26 cellular contexts compared by ENCODE assay signal in the genomic region with DNA sequence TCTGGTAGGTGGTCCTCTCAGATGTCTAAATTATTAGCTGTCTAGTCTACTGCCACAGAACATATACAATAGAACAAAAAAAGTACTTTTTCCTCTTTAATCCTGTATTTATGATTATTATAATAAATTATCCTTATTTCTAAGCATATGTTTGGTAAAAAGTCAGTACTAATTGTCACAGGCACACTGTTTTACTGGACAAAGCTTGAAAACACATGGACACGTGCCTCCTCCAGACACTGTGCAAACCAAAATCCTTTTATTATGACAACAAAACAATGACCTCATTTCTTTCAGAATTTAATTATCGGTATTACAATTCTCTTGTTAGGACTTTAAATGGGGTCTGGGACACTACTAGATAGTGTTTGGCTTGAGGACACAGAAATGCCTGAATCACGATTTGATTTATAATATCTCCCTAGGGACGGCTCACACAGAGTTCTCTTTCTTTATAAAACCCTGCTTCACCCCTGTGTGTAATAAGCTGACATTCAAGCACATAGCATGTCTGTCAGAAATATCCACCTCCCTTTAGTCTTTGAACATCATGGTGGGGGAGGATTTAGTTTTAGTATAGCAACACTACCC.
DNase-seq lines count a peak whose midpoint lies in the region; ATAC-seq and TF ChIP-seq lines count a peak whose summit lies in the region.
"Had no signal": no experiment of that assay in that cellular context is flagged by ENCODE, and none has a peak within 500 bp of the region (broad histone marks: within the 10 kb centered on the region; RNA-seq: fewer than 3 reads in every experiment).

No MANE protein-coding gene starts in this region.

- no peak overlapping the region for H2BK12ac ChIP-seq in mesenchymal stem cell (ENCODE audit: low read length in 2 of 2)

- H2AFZ ChIP-seq in Loucy (ENCODE audit: low read length) (no peak overlapping the region), mesenchymal stem cell (ENCODE audit: low read depth, low read length) (no peak overlapping the region)

- H3F3A ChIP-seq in Loucy (ENCODE audit: low read depth) = peaks cover 4% of the 10 kb centered on the region; the same call in 1 of the 2 replicates

- no peak overlapping the region for H3K4ac ChIP-seq in mesenchymal stem cell (ENCODE audit: low read depth in 1 of 2, low read length in 2 of 2)

- H3K36me3 Mint-ChIP-seq in activated CD8-positive, alpha-beta memory T cell treated with anti-CD3 and anti-CD28 coated beads, Interleukin-2, amount 10 ng/mL, durations not matched to agents 7 days and 5 days = no peaks in the 10 kb centered on the region
- H3K36me3 Mint-ChIP-seq: brain; IgD-negative memory B cell; natural killer cell treated with Interleukin-12 subunit alpha and Interleukin-12 subunit beta and Interleukin-15 and Interleukin-18, amount 100 ng/mL, for 72 hours; type B pancreatic cell had no signal

- no peak overlapping the region for H3K23ac ChIP-seq in mesenchymal stem cell (ENCODE audit: low read length in 2 of 2)

- H3K4me3 ChIP-seq in Loucy (ENCODE audit: low read length, poor library complexity, severe bottlenecking) (no peak overlapping the region), mesenchymal stem cell (ENCODE audit: insufficient read depth in 1 of 2, low read depth in 1 of 2, low read length in 2 of 2) (no peak overlapping the region)
- H3K4me3 ChIP-seq: colonic mucosa, heart left ventricle, ovary, sigmoid colon had no signal

- no peaks in the 10 kb centered on the region for H3K9me3 Mint-ChIP-seq in activated CD8-positive, alpha-beta memory T cell treated with anti-CD3 and anti-CD28 coated beads, Interleukin-2, amount 10 ng/mL, durations not matched to agents 7 days and 5 days (ENCODE audit: low read depth)
- H3K9me3 Mint-ChIP-seq: activated naive CD8-positive, alpha-beta T cell treated with anti-CD3 and anti-CD28 coated beads, Interleukin-2, amount 50 U/mL, for 24 hours; natural killer cell treated with Interleukin-12 subunit alpha and Interleukin-12 subunit beta and Interleukin-15 and Interleukin-18, amount 100 ng/mL, for 72 hours had no signal

- ATAC-seq in SK-N-SH treated with all-trans-retinoic acid at 6 μM for 48 hours = no peak
- no peak for ATAC-seq in activated CD8-positive, alpha-beta memory T cell treated with anti-CD3 and anti-CD28 coated beads, Interleukin-2, amount 10 ng/mL, durations not matched to agents 7 days and 5 days
- ATAC-seq: activated naive CD8-positive, alpha-beta T cell treated with anti-CD3 and anti-CD28 coated beads, Interleukin-2, amount 50 U/mL, for 24 hours had no signal

- no peak overlapping the region for H2BK5ac ChIP-seq in mesenchymal stem cell (ENCODE audit: low read depth, low read length, poor library complexity, severe bottlenecking)

- H3K9ac ChIP-seq in Loucy (ENCODE audit: low read depth, low read length, poor library complexity, severe bottlenecking) (peak overlapping the region; percentile 1), mesenchymal stem cell (ENCODE audit: low read length) (peak overlapping the region; percentile 60)

- no peak overlapping the region for H2BK15ac ChIP-seq in mesenchymal stem cell (ENCODE audit: low read depth, poor library complexity, severe bottlenecking)

- no peaks in the 10 kb centered on the region for H4K20me1 ChIP-seq in Loucy (ENCODE audit: insufficient read depth, low read length, poor library complexity, severe bottlenecking)

- no peak overlapping the region for H3K14ac ChIP-seq in mesenchymal stem cell (ENCODE audit: low read length in 2 of 2)

- no peak overlapping the region for H2BK120ac ChIP-seq in mesenchymal stem cell (ENCODE audit: low read depth, low read length)

- H3K27ac Mint-ChIP-seq in activated CD8-positive, alpha-beta memory T cell treated with anti-CD3 and anti-CD28 coated beads, Interleukin-2, amount 10 ng/mL, durations not matched to agents 7 days and 5 days = no peak overlapping the region
- H3K27ac Mint-ChIP-seq: activated CD4-positive, alpha-beta T cell treated with anti-CD3 and anti-CD28 coated beads, Interleukin-2, amount 10 ng/mL, durations not matched to agents 7 days and 5 days; activated naive CD8-positive, alpha-beta T cell treated with anti-CD3 and anti-CD28 coated beads, Interleukin-2, amount 50 U/mL, for 24 hours; IgD-negative memory B cell; natural killer cell treated with Interleukin-12 subunit alpha and Interleukin-12 subunit beta and Interleukin-15 and Interleukin-18, amount 100 ng/mL, for 72 hours; type B pancreatic cell had no signal

- no peaks in the 10 kb centered on the region for H3K27me3 Mint-ChIP-seq in activated CD8-positive, alpha-beta memory T cell treated with anti-CD3 and anti-CD28 coated beads, Interleukin-2, amount 10 ng/mL, durations not matched to agents 7 days and 5 days
- H3K27me3 Mint-ChIP-seq: activated CD4-positive, alpha-beta T cell treated with anti-CD3 and anti-CD28 coated beads, Interleukin-2, amount 10 ng/mL, durations not matched to agents 7 days and 5 days; type B pancreatic cell had no signal

- H3K4me1 ChIP-seq in Loucy (ENCODE audit: insufficient read depth, low read length, poor library complexity, severe bottlenecking) (peaks cover 54% of the 10 kb centered on the region), mesenchymal stem cell (ENCODE audit: control insufficient read depth, insufficient read depth, low read depth, low read length) (no peaks in the 10 kb centered on the region)
- H3K4me1 ChIP-seq: colonic mucosa, heart left ventricle, sigmoid colon had no signal

- WGBS in mesenchymal stem cell = 81% methylated on average over 3 of the region's 4 CpGs

- no peaks in the 10 kb centered on the region for H3K79me2 ChIP-seq in Loucy (ENCODE audit: insufficient read depth, low read length)

- no peaks in the 10 kb centered on the region for H3K79me1 ChIP-seq in mesenchymal stem cell (replicated peaks; ENCODE audit: low read length, poor library complexity, severe bottlenecking)

- H3K27me3 ChIP-seq in Loucy (ENCODE audit: insufficient read depth, low read length, poor library complexity, severe bottlenecking) (no peaks in the 10 kb centered on the region), mesenchymal stem cell (ENCODE audit: control insufficient read depth in 1 of 2, insufficient read depth in 1 of 2, low read length in 2 of 2) (no peaks in the 10 kb centered on the region)
- H3K27me3 ChIP-seq: colonic mucosa, heart left ventricle, ovary, sigmoid colon had no signal

- no peak overlapping the region for H3K27ac ChIP-seq in mesenchymal stem cell (ENCODE audit: low read length, poor library complexity, severe bottlenecking)
- H3K27ac ChIP-seq: 22Rv1, colonic mucosa, heart left ventricle, ovary, sigmoid colon, VCaP had no signal

- TF ChIP-seq CTCF in Loucy (conservative IDR thresholded peaks at IDR 0.05; ENCODE audit: low read length) = no peak

- DNase-seq in NCI-H146 (lab: John Stamatoyannopoulos, UW) (peak; percentile 60), NCI-H146 treated with DMSO at 0.1 percent for 48 hours (lab: John Stamatoyannopoulos, UW; ENCODE audit: unreplicated experiment) (no peak), mesenchymal stem cell (no peak), ureter (ENCODE audit: low spot score) (no peak), mucosa of gallbladder (ENCODE audit: low spot score) (no peak)
- no peak for DNase-seq in activated CD8-positive, alpha-beta memory T cell treated with anti-CD3 and anti-CD28 coated beads, Interleukin-2, amount 10 ng/mL, durations not matched to agents 7 days and 5 days
- DNase-seq: activated CD4-positive, alpha-beta T cell treated with anti-CD3 and anti-CD28 coated beads, Interleukin-2, amount 10 ng/mL, durations not matched to agents 7 days and 5 days; activated CD8-positive, alpha-beta memory T cell treated with anti-CD3 and anti-CD28 coated beads, Interleukin-2, amount 50 U/mL, for 4 hours; activated effector memory CD4-positive, alpha-beta T cell treated with Interleukin-2 at 50 U/mL for 16 hours; activated naive CD8-positive, alpha-beta T cell treated with anti-CD3 and anti-CD28 coated beads, Interleukin-2, amount 50 U/mL, for 24 hours; colonic mucosa; heart left ventricle; midbrain; MM.1S; NCI-H1694 treated with DMSO at 0.1 percent for 48 hours; sigmoid colon; stimulated activated CD8-positive, alpha-beta memory T cell treated with anti-CD3 and anti-CD28 coated beads, Interleukin-4, amount 100 ng/mL, for 48 hours had no signal

- H3K36me3 ChIP-seq in Loucy (ENCODE audit: insufficient read depth, low read length) (no peaks in the 10 kb centered on the region), mesenchymal stem cell (ENCODE audit: control insufficient read depth in 1 of 2, insufficient read depth in 2 of 2, low read depth in 1 of 2, low read length in 2 of 2) (no peaks in the 10 kb centered on the region)
- H3K36me3 ChIP-seq: colonic mucosa, heart left ventricle, ovary, sigmoid colon had no signal

- no peak overlapping the region for H3K18ac ChIP-seq in mesenchymal stem cell (ENCODE audit: low read depth in 1 of 2, low read length in 2 of 2)

- no peak overlapping the region for H4K8ac ChIP-seq in mesenchymal stem cell (ENCODE audit: low read length)

- no peak overlapping the region for H3K4me3 Mint-ChIP-seq in activated CD8-positive, alpha-beta memory T cell treated with anti-CD3 and anti-CD28 coated beads, Interleukin-2, amount 10 ng/mL, durations not matched to agents 7 days and 5 days
- H3K4me3 Mint-ChIP-seq: activated CD4-positive, alpha-beta T cell treated with anti-CD3 and anti-CD28 coated beads, Interleukin-2, amount 10 ng/mL, durations not matched to agents 7 days and 5 days; activated naive CD8-positive, alpha-beta T cell treated with anti-CD3 and anti-CD28 coated beads, Interleukin-2, amount 50 U/mL, for 24 hours; brain; IgD-negative memory B cell; natural killer cell treated with Interleukin-12 subunit alpha and Interleukin-12 subunit beta and Interleukin-15 and Interleukin-18, amount 100 ng/mL, for 72 hours; type B pancreatic cell had no signal

- H4K91ac ChIP-seq in mesenchymal stem cell (ENCODE audit: low read length) = no peak overlapping the region

- H3K9me3 ChIP-seq in Loucy (ENCODE audit: insufficient read depth, low read depth, low read length) = peaks cover 10% of the 10 kb centered on the region; the same call in 1 of the 2 replicates
- H3K9me3 ChIP-seq in mesenchymal stem cell (ENCODE audit: control insufficient read depth, low read length) = no peaks in the 10 kb centered on the region
- H3K9me3 ChIP-seq: colonic mucosa, ovary had no signal

- no peaks in the 10 kb centered on the region for H3K9me2 ChIP-seq in Loucy (replicated peaks; ENCODE audit: low read depth, low read length)

- no peaks in the 10 kb centered on the region for H3K4me1 Mint-ChIP-seq in activated CD8-positive, alpha-beta memory T cell treated with anti-CD3 and anti-CD28 coated beads, Interleukin-2, amount 10 ng/mL, durations not matched to agents 7 days and 5 days
- H3K4me1 Mint-ChIP-seq: activated CD4-positive, alpha-beta T cell treated with anti-CD3 and anti-CD28 coated beads, Interleukin-2, amount 10 ng/mL, durations not matched to agents 7 days and 5 days; activated naive CD8-positive, alpha-beta T cell treated with anti-CD3 and anti-CD28 coated beads, Interleukin-2, amount 50 U/mL, for 24 hours; IgD-negative memory B cell had no signal

- CTCF ChIA-PET in activated CD8-positive, alpha-beta memory T cell treated with anti-CD3 and anti-CD28 coated beads, Interleukin-2, amount 10 ng/mL, durations not matched to agents 7 days and 5 days (lab: Charles Lee) = no interaction called here

- no peak overlapping the region for H3K4me2 ChIP-seq in Loucy (ENCODE audit: low read depth, low read length, poor library complexity, severe bottlenecking)
- H3K4me2 ChIP-seq in mesenchymal stem cell (ENCODE audit: low read length, poor library complexity, severe bottlenecking) = no peak overlapping the region

- H2AK5ac ChIP-seq in mesenchymal stem cell (ENCODE audit: low read length, severe bottlenecking) = no peak overlapping the region
